ENCODE assay signal across 1 cellular context in the genomic region with DNA sequence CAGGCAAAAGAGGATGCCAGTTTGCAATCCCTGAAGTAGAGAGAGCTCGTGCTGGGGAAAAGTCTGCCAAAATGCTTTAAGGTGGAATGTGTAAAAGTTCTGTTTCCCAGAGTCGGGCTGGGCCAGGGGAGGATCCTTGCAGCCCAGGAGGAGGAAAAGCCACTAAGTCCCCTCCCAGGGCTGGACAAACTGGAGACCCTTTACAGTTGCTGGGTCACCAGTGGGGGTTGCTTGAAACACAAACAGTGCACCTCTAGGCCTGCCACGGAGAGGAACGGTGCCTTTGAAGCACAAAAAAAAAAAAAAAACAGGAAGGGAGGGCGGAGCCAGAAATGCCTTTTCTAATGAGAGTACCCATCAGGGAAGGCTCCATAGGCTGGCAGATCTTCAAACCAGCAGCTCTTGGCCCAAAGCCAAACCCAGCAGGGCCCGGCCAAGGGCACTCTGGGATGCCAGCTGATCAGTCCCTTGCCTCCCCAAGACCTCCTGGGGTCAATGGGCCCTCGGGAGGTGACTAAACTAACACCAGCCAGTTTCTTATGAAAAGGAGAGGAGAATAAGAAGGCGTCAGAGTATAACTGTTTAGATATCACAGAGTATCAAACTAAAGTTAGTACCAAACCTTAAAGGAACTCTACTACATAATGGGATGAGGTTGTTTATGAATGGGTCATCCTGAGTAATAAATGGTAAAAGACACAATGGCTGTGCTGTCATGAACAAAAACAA.
TF ChIP-seq lines count a peak whose summit lies in the region.

No MANE protein-coding gene starts in this region.

TF ChIP-seq in GM12878, 131 proteins besides CTCF, POLR2A, EP300 and RAD21 (continued from another document):
- TF ChIP-seq, protein P1, sequence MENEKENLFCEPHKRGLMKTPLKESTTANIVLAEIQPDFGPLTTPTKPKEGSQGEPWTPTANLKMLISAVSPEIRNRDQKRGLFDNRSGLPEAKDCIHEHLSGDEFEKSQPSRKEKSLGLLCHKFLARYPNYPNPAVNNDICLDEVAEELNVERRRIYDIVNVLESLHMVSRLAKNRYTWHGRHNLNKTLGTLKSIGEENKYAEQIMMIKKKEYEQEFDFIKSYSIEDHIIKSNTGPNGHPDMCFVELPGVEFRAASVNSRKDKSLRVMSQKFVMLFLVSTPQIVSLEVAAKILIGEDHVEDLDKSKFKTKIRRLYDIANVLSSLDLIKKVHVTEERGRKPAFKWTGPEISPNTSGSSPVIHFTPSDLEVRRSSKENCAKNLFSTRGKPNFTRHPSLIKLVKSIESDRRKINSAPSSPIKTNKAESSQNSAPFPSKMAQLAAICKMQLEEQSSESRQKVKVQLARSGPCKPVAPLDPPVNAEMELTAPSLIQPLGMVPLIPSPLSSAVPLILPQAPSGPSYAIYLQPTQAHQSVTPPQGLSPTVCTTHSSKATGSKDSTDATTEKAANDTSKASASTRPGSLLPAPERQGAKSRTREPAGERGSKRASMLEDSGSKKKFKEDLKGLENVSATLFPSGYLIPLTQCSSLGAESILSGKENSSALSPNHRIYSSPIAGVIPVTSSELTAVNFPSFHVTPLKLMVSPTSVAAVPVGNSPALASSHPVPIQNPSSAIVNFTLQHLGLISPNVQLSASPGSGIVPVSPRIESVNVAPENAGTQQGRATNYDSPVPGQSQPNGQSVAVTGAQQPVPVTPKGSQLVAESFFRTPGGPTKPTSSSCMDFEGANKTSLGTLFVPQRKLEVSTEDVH (IDR thresholded peaks at IDR 0.05; ENCODE audit: low read depth, partially characterized antibody), result no peak
- TF ChIP-seq EED (IDR thresholded peaks at IDR 0.05; ENCODE audit: low read depth), result no peak
- TF ChIP-seq ZNF384 (IDR thresholded peaks at IDR 0.05; ENCODE audit: borderline replicate concordance, low read depth, low read length), result peak; percentile 96
- TF ChIP-seq PAX8 (IDR thresholded peaks at IDR 0.05), result no peak
- peak; percentile 28; the same call in 1 of the 2 replicates for TF ChIP-seq ATF7 (IDR thresholded peaks at IDR 0.05; ENCODE audit: low read depth)
- no peak for TF ChIP-seq JUND (IDR thresholded peaks at IDR 0.05; ENCODE audit: low read depth, low read length)
- TF ChIP-seq CREB1 (IDR thresholded peaks at IDR 0.05; ENCODE audit: low read depth), result no peak
- no peak for TF ChIP-seq NFXL1 (IDR thresholded peaks at IDR 0.05; ENCODE audit: borderline replicate concordance)
- TF ChIP-seq TCF3 (IDR thresholded peaks at IDR 0.05; ENCODE audit: borderline replicate concordance, insufficient read depth, low read depth, low read length), result no peak
- TF ChIP-seq ZNF687 (IDR thresholded peaks at IDR 0.05), result 0 out of 2 replicates have a peak, but pooled peaks have one; percentile 30
- no peak for TF ChIP-seq SMAD5 (IDR thresholded peaks at IDR 0.05; ENCODE audit: low read depth)
- peak; percentile 63 for TF ChIP-seq SPI1 (IDR thresholded peaks at IDR 0.05; ENCODE audit: borderline replicate concordance, insufficient read depth, low read depth, low read length)
- no peak for TF ChIP-seq FOXK2 (IDR thresholded peaks at IDR 0.05)
- 0 out of 2 replicates have a peak, but pooled peaks have one; percentile 30 for TF ChIP-seq MXI1 (IDR thresholded peaks at IDR 0.05; ENCODE audit: low read depth, low read length)
- no peak for TF ChIP-seq ETV6 (conservative IDR thresholded peaks at IDR 0.05 in 1 of 2, IDR thresholded peaks at IDR 0.05 in 1 of 2; ENCODE audit: borderline replicate concordance in 1 of 2, low read depth in 1 of 2)
TF ChIP-seq in GM12878: peak in this region for 14.
